ENCODE assay signal across 1 cellular context in genomic region chr12:115980339-115980738, GRCh38.
TF ChIP-seq lines count a peak whose summit lies in the region.

No MANE protein-coding gene starts in this region.

TF ChIP-seq in GM23338, 12 proteins besides CTCF, POLR2A, EP300 and RAD21 (continued from another document):
- TF ChIP-seq REST (IDR thresholded peaks at IDR 0.05; ENCODE audit: unreplicated experiment) (no peak), ETS1 (IDR thresholded peaks at IDR 0.05) (no peak), JUNB (IDR thresholded peaks at IDR 0.05; ENCODE audit: unreplicated experiment) (no peak), ZNF114 (CRISPR knock-in tag; IDR thresholded peaks at IDR 0.05) (no peak), POLR2AphosphoS5 (IDR thresholded peaks at IDR 0.05; ENCODE audit: low read depth) (no peak), STAT1 (IDR thresholded peaks at IDR 0.05; ENCODE audit: unreplicated experiment) (no peak), ZNF331 (CRISPR knock-in tag; IDR thresholded peaks at IDR 0.05; ENCODE audit: low read depth) (no peak), CREB1 (CRISPR knock-in tag; IDR thresholded peaks at IDR 0.05; ENCODE audit: low read depth) (no peak)
